In the genomic region with DNA sequence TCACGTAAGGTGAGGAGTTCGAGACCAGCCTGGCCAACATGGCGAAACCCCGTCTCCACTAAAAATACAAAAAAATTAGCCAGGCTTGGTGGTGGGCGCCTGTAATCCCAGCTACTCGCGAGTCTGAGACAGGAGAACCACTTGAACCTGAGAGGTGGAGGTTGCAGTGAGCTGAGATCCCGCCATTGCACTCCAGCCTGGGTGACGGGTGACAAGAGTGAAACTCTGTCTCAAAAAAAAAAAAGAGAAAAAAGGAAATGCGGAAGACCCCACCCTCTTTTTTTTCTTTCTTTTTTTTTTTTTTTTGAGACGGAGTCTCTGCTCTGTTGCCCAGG, we compare ENCODE assay signal across 8 cellular contexts. TPM values are rescaled to one million over a fixed set of nuclear protein-coding genes. Genes with fewer than 3 reads are reported as not detected.
DNase-seq lines count a peak whose midpoint lies in the region; ATAC-seq and TF ChIP-seq lines count a peak whose summit lies in the region.
"Not testable (repeated sequence)": the region's sequence is repeated elsewhere in the genome, so short reads cannot be mapped to it uniquely, and the experiment has no call there.

No MANE protein-coding gene starts in this region.

- TF ChIP-seq POLR2A in stomach (IDR thresholded peaks at IDR 0.05): not testable (repeated sequence)

- H3K4me1 Mint-ChIP-seq in activated naive CD8-positive, alpha-beta T cell treated with anti-CD3 and anti-CD28 coated beads for 36 hours: peaks cover 27% of the 10 kb centered on the region
- H3K4me1 Mint-ChIP-seq in effector memory CD8-positive, alpha-beta T cell (ENCODE audit: low read depth in 2 of 2): peaks cover 20 to 22% of the 10 kb centered on the region in 2 donors
- peaks cover 36 to 40% of the 10 kb centered on the region in 2 donors for H3K4me1 Mint-ChIP-seq in immature natural killer cell
- not testable (repeated sequence) for H3K4me1 Mint-ChIP-seq in neural progenitor cell

- H3K79me2 ChIP-seq in SK-N-SH (ENCODE audit: insufficient read depth) (peaks cover 33% of the 10 kb centered on the region), neural progenitor cell (ENCODE audit: low read depth) (peaks cover 35% of the 10 kb centered on the region)

- not testable (repeated sequence) for TF ChIP-seq CTCF in HL-60 (IDR thresholded peaks at IDR 0.05; ENCODE audit: insufficient read depth, low read length); SK-N-SH (IDR thresholded peaks at IDR 0.05); neural progenitor cell (IDR thresholded peaks at IDR 0.05); stomach (IDR thresholded peaks at IDR 0.05)

- H3K4me2 ChIP-seq in BLaER1 (peak overlapping the region; percentile 96), SK-N-SH (peak overlapping the region; percentile 76), neural progenitor cell (peak overlapping the region; percentile 98)

- TF ChIP-seq EP300 in SK-N-SH (IDR thresholded peaks at IDR 0.05; ENCODE audit: borderline replicate concordance in 1 of 2, low read depth in 1 of 2, low read length in 1 of 2); stomach (IDR thresholded peaks at IDR 0.05): not testable (repeated sequence)

- not testable (repeated sequence) for H3K27me3 Mint-ChIP-seq in activated naive CD8-positive, alpha-beta T cell treated with anti-CD3 and anti-CD28 coated beads for 36 hours; effector memory CD8-positive, alpha-beta T cell
- peaks cover 4 to 19% (median 8%) of the 10 kb centered on the region in 3 donors for H3K27me3 Mint-ChIP-seq in immature natural killer cell (ENCODE audit: low read depth in 3 of 3)
- peaks cover 10% of the 10 kb centered on the region for H3K27me3 Mint-ChIP-seq in neural progenitor cell (ENCODE audit: insufficient read depth, low read depth)

- H3K4me3 ChIP-seq in BLaER1 (peak overlapping the region; percentile 94), HL-60 (replicated peaks; ENCODE audit: insufficient read depth, low read length) (peak overlapping the region; percentile 66), SK-N-SH (ENCODE audit: low read depth in 2 of 2, low read length in 1 of 2) (peak overlapping the region; percentile 68 to 85; a peak in 3 of 4 replicates), neural progenitor cell (peak overlapping the region; percentile 66), stomach (peak overlapping the region; percentile 72 to 92 (median 84))

- CTCF ChIA-PET in SK-N-SH (lab: Yijun Ruan, JAX): interaction anchor here (1.1 to 2.0 kb wide), 3 partner anchors 14 to 179 kb away, joined by 3 to 5 read pairs (median 4); no protein-coding TSS in a partner anchor

- intact Hi-C loops in stomach (cut with DNase I; ENCODE audit: low total_unique reads): not testable (repeated sequence)

- POLR2A ChIA-PET in SK-N-SH (lab: Yijun Ruan, JAX): interaction anchor here (1.8 kb wide), 1 partner anchor 12 kb away, joined by 4 read pairs; a partner anchor contains a TSS

- not testable (repeated sequence) for ATAC-seq in effector memory CD8-positive, alpha-beta T cell (replicated peaks)

- H3K27ac ChIP-seq in BLaER1; SK-N-SH (ENCODE audit: low read depth in 2 of 2, low read length in 1 of 2); neural progenitor cell: not testable (repeated sequence)
- H3K27ac ChIP-seq in HL-60 (replicated peaks): peak overlapping the region; percentile 82
- H3K27ac ChIP-seq in stomach: peak overlapping the region in 4 of 5 donors; percentile 96 to 98 (median 98)

- H3K4me1 ChIP-seq in BLaER1 (peaks cover 59% of the 10 kb centered on the region), stomach (peaks cover 19 to 31% (median 26%) of the 10 kb centered on the region in 4 donors)
- not testable (repeated sequence) for H3K4me1 ChIP-seq in SK-N-SH (ENCODE audit: control insufficient read depth in 1 of 2, insufficient read depth in 2 of 2, low read depth in 1 of 2, low read length in 1 of 2); neural progenitor cell

- not testable (repeated sequence) for H3K36me3 ChIP-seq in BLaER1; SK-N-SH (replicated peaks in 1 of 2; ENCODE audit: control insufficient read depth in 1 of 2, insufficient read depth in 2 of 2, low read length in 1 of 2); neural progenitor cell; stomach

- H3K36me3 Mint-ChIP-seq in activated naive CD8-positive, alpha-beta T cell treated with anti-CD3 and anti-CD28 coated beads for 36 hours; immature natural killer cell; neural progenitor cell: not testable (repeated sequence)
- H3K36me3 Mint-ChIP-seq in effector memory CD8-positive, alpha-beta T cell (ENCODE audit: insufficient read depth): peaks cover 25% of the 10 kb centered on the region

- H3K9me2 ChIP-seq in SK-N-SH: not testable (repeated sequence)

- H3K9ac ChIP-seq in BLaER1, SK-N-SH, neural progenitor cell: not testable (repeated sequence)

- H4K20me1 ChIP-seq in BLaER1 (peaks cover 36% of the 10 kb centered on the region), SK-N-SH (ENCODE audit: insufficient read depth) (peaks cover 14% of the 10 kb centered on the region; the same call in 1 of the 2 replicates), neural progenitor cell (ENCODE audit: low read depth) (peaks cover 14% of the 10 kb centered on the region)

- DNase-seq in HL-60 (ENCODE audit: low read depth in 1 of 2, low spot score in 1 of 2); SK-N-SH; activated naive CD8-positive, alpha-beta T cell treated with anti-CD3 and anti-CD28 coated beads for 36 hours; effector memory CD8-positive, alpha-beta T cell; immature natural killer cell; neural progenitor cell (ENCODE audit: low spot score); stomach: not testable (repeated sequence)

- not testable (repeated sequence) for H2AFZ ChIP-seq in SK-N-SH (ENCODE audit: low read depth)
- H2AFZ ChIP-seq in neural progenitor cell (replicated peaks): peak overlapping the region; percentile 95

- not testable (repeated sequence) for TF ChIP-seq RAD21 in SK-N-SH (IDR thresholded peaks at IDR 0.05; ENCODE audit: low read length)

- not testable (repeated sequence) for H3K9me3 Mint-ChIP-seq in activated naive CD8-positive, alpha-beta T cell treated with anti-CD3 and anti-CD28 coated beads for 36 hours; effector memory CD8-positive, alpha-beta T cell; immature natural killer cell; neural progenitor cell

- H3K27ac Mint-ChIP-seq in activated naive CD8-positive, alpha-beta T cell treated with anti-CD3 and anti-CD28 coated beads for 36 hours; neural progenitor cell: not testable (repeated sequence)
- peak overlapping the region; percentile 85 to 88 for H3K27ac Mint-ChIP-seq in effector memory CD8-positive, alpha-beta T cell
- peak overlapping the region in 3 of 6 donors; percentile 82 to 90 (median 83) for H3K27ac Mint-ChIP-seq in immature natural killer cell

- H3K9me3 ChIP-seq in BLaER1; SK-N-SH; neural progenitor cell (ENCODE audit: low read depth); stomach: not testable (repeated sequence)

- H3K27me3 ChIP-seq in BLaER1; HL-60 (ENCODE audit: insufficient read depth, poor library complexity, severe bottlenecking); SK-N-SH (ENCODE audit: insufficient read depth); stomach: not testable (repeated sequence)
- H3K27me3 ChIP-seq in neural progenitor cell: peaks cover 26% of the 10 kb centered on the region

- H3F3A ChIP-seq in SK-N-SH (replicated peaks; ENCODE audit: insufficient read depth): not testable (repeated sequence)
- H3F3A ChIP-seq in neural progenitor cell (ENCODE audit: low read depth): peaks cover 27% of the 10 kb centered on the region

- WGBS in SK-N-SH (ENCODE audit: low lambda C conversion rate): 93% methylated on average over 11 of the region's 11 CpGs
- WGBS in stomach, 5 donors: 72 to 79% (median 77%) methylated on average over 11 of the region's 11 CpGs

- peak overlapping the region; percentile 79 for H3K4me3 Mint-ChIP-seq in activated naive CD8-positive, alpha-beta T cell treated with anti-CD3 and anti-CD28 coated beads for 36 hours
- peak overlapping the region; percentile 80 to 85 for H3K4me3 Mint-ChIP-seq in effector memory CD8-positive, alpha-beta T cell
- H3K4me3 Mint-ChIP-seq in immature natural killer cell (peak overlapping the region; percentile 86 to 89 (median 88)), neural progenitor cell (peak overlapping the region; percentile 93)

RNA-seq across cellular contexts. Expression of a gene that starts 1.1 kb away (rescaled TPM):
- polyA plus RNA-seq in SK-N-SH (2012; rRNA removed) (10.2 and 15.7 TPM in 2 replicates), immature natural killer cell (10 to 100 TPM in 1 of 3 donors, 1 to 10 TPM in 2; 2.9 to 11.0 (median 8.0) TPM), stomach (10 to 100 TPM in 2 of 3 donors, 1 to 10 TPM in 1; 9.2 to 19.7 (median 19.4) TPM)
- 6.7 and 10.4 TPM in 2 replicates for polyA plus RNA-seq in SK-N-SH (2012; cell fraction: cytosol; rRNA removed)
- 48.8 and 58.4 TPM in 2 replicates for polyA plus RNA-seq in SK-N-SH (2012; cell fraction: nucleus; rRNA removed)
- total RNA-seq in activated naive CD8-positive, alpha-beta T cell treated with anti-CD3 and anti-CD28 coated beads for 36 hours: 10 to 100 TPM; 21.9 to 22.8 TPM
- total RNA-seq in neural progenitor cell (ENCODE audit: low replicate concordance) (16.9 and 40.5 TPM in 2 replicates), stomach (100 to 1,000 TPM in 1 of 5 donors, 10 to 100 TPM in 4; 31.5 to 141 (median 42.6) TPM)

RNA-seq across cellular contexts. Expression of a gene that starts 12.7 kb away (rescaled TPM):
- polyA plus RNA-seq in SK-N-SH (2012; rRNA removed) (27.4 and 42.7 TPM in 2 replicates), immature natural killer cell (1 to 10 TPM; 2.0 to 3.3 (median 2.7) TPM), stomach (10 to 100 TPM; 23.4 to 49.8 (median 34.7) TPM)
- polyA plus RNA-seq in SK-N-SH (2012; cell fraction: cytosol; rRNA removed): 17.6 and 26.9 TPM in 2 replicates
- 174 and 202 TPM in 2 replicates for polyA plus RNA-seq in SK-N-SH (2012; cell fraction: nucleus; rRNA removed)
- total RNA-seq in activated naive CD8-positive, alpha-beta T cell treated with anti-CD3 and anti-CD28 coated beads for 36 hours: 10 to 100 TPM; 21.1 to 22.2 TPM
- total RNA-seq in neural progenitor cell (ENCODE audit: low replicate concordance) (22.5 and 41.2 TPM in 2 replicates), stomach (100 to 1,000 TPM in 3 of 5 donors, 10 to 100 TPM in 2; 33.6 to 209 (median 114) TPM)

RNA-seq across cellular contexts. Expression of a gene that starts 53.5 kb away (rescaled TPM):
- polyA plus RNA-seq in SK-N-SH (2012; rRNA removed): 20.9 and 21.0 TPM in 2 replicates
- 10.8 and 15.6 TPM in 2 replicates for polyA plus RNA-seq in SK-N-SH (2012; cell fraction: cytosol; rRNA removed)
- 53.9 and 56.9 TPM in 2 replicates for polyA plus RNA-seq in SK-N-SH (2012; cell fraction: nucleus; rRNA removed)
- 10 to 100 TPM; 33.9 to 35.2 TPM for total RNA-seq in activated naive CD8-positive, alpha-beta T cell treated with anti-CD3 and anti-CD28 coated beads for 36 hours
- 10 to 100 TPM in 2 of 3 donors, 1 to 10 TPM in 1; 3.7 to 13.3 (median 13.1) TPM for polyA plus RNA-seq in immature natural killer cell
- 9.0 and 15.0 TPM in 2 replicates for total RNA-seq in neural progenitor cell (ENCODE audit: low replicate concordance)
- total RNA-seq in stomach: 10 to 100 TPM; 13.4 to 53.6 (median 25.2) TPM
- 10 to 100 TPM; 47.1 to 55.0 (median 50.7) TPM for polyA plus RNA-seq in stomach
